ENCODE assay signal across 20 cellular contexts in genomic region chr17:81542431-81543338, GRCh38. TPM values are rescaled to one million over a fixed set of nuclear protein-coding genes. Genes with fewer than 3 reads are reported as not detected.
A peak's percentile ranks its signal among the peaks of the same experiment; 100 is the strongest.
DNase-seq lines count a peak whose midpoint lies in the region; ATAC-seq and TF ChIP-seq lines count a peak whose summit lies in the region.
"Had no signal": no experiment of that assay in that cellular context is flagged by ENCODE, and none has a peak within 500 bp of the region (broad histone marks: within the 10 kb centered on the region; RNA-seq: fewer than 3 reads in every experiment).

No MANE protein-coding gene starts in this region.

- no peaks in the 10 kb centered on the region for H3K79me2 ChIP-seq in neural progenitor cell (ENCODE audit: low read depth)

- H3K27me3 ChIP-seq in right cardiac atrium (ENCODE audit: control insufficient read depth, insufficient read depth) = no peaks in the 10 kb centered on the region
- peaks cover 0 to 1% of the 10 kb centered on the region in 2 donors for H3K27me3 ChIP-seq in right atrium auricular region
- no peaks in the 10 kb centered on the region for H3K27me3 ChIP-seq in WERI-Rb-1 (ENCODE audit: insufficient read depth, low read depth, severe bottlenecking)
- peaks cover 3% of the 10 kb centered on the region for H3K27me3 ChIP-seq in neural progenitor cell

- no peak overlapping the region for H3K4me3 Mint-ChIP-seq in neural progenitor cell
- H3K4me3 Mint-ChIP-seq: CD14-positive monocyte, GM23338 had no signal

- H4K20me1 ChIP-seq in neural progenitor cell (ENCODE audit: low read depth) = peaks cover 9% of the 10 kb centered on the region

- H3K9ac ChIP-seq in neural progenitor cell = no peak overlapping the region

- no peak overlapping the region for H3K4me2 ChIP-seq in neural progenitor cell
- H3K4me2 ChIP-seq: GM23338, PC-9 had no signal

- peaks cover 7% of the 10 kb centered on the region for H3K36me3 Mint-ChIP-seq in neural progenitor cell

- peaks cover 4% of the 10 kb centered on the region for H3K4me1 Mint-ChIP-seq in neural progenitor cell

- no peaks in the 10 kb centered on the region for H3K9me3 Mint-ChIP-seq in neural progenitor cell
- H3K9me3 Mint-ChIP-seq: GM23338 had no signal

- H3K4me3 ChIP-seq in right cardiac atrium (ENCODE audit: low read length) = no peak overlapping the region
- H3K4me3 ChIP-seq in right atrium auricular region = no peak overlapping the region
- no peak overlapping the region for H3K4me3 ChIP-seq in WERI-Rb-1 (ENCODE audit: low read depth, low read length)
- no peak overlapping the region for H3K4me3 ChIP-seq in neural progenitor cell
- H3K4me3 ChIP-seq: GM23338, PC-9, SK-N-MC had no signal

- peak overlapping the region; percentile 69 for H3K27ac Mint-ChIP-seq in neural progenitor cell
- H3K27ac Mint-ChIP-seq: GM23338 had no signal

- H3K27ac ChIP-seq in right cardiac atrium (ENCODE audit: low read length) = no peak overlapping the region
- no peak overlapping the region for H3K27ac ChIP-seq in right atrium auricular region
- H3K27ac ChIP-seq in WERI-Rb-1 = peak overlapping the region; percentile 34; the same call in 1 of the 2 replicates
- H3K27ac ChIP-seq in neural progenitor cell = no peak overlapping the region
- H3K27ac ChIP-seq: PC-9, SK-N-MC had no signal

- no peaks in the 10 kb centered on the region for H3F3A ChIP-seq in neural progenitor cell (ENCODE audit: low read depth)

- intact Hi-C loops in right cardiac atrium (cut with DNase I) = no loop called here

- H3K4me1 ChIP-seq in right cardiac atrium (ENCODE audit: control insufficient read depth, insufficient read depth, low read length) (no peaks in the 10 kb centered on the region), right atrium auricular region (peaks cover 0 to 2% of the 10 kb centered on the region in 2 donors), neural progenitor cell (no peaks in the 10 kb centered on the region)

- no peak overlapping the region for H2AFZ ChIP-seq in neural progenitor cell (replicated peaks)
- H2AFZ ChIP-seq: GM23338, PC-9 had no signal

- H3K27me3 Mint-ChIP-seq in neural progenitor cell (ENCODE audit: insufficient read depth, low read depth) = no peaks in the 10 kb centered on the region

- H3K36me3 ChIP-seq in right atrium auricular region = peaks cover 67% of the 10 kb centered on the region
- H3K36me3 ChIP-seq in WERI-Rb-1 = peaks cover 92% of the 10 kb centered on the region
- no peaks in the 10 kb centered on the region for H3K36me3 ChIP-seq in neural progenitor cell

- ATAC-seq in right cardiac atrium = no peak
- ATAC-seq: GM23338 had no signal

- no peak for TF ChIP-seq CTCF in right atrium auricular region (IDR thresholded peaks at IDR 0.05)
- TF ChIP-seq CTCF in WERI-Rb-1 (IDR thresholded peaks at IDR 0.05; ENCODE audit: low read depth, low read length) = no peak
- TF ChIP-seq CTCF in neural progenitor cell (IDR thresholded peaks at IDR 0.05) = no peak

- 89% methylated on average over 15 of the region's 15 CpGs for WGBS in right cardiac atrium

- H3K9me3 ChIP-seq in right cardiac atrium (ENCODE audit: control insufficient read depth, low read length) = no peaks in the 10 kb centered on the region
- H3K9me3 ChIP-seq in right atrium auricular region = no peaks in the 10 kb centered on the region
- H3K9me3 ChIP-seq in WERI-Rb-1 (ENCODE audit: severe bottlenecking) = no peaks in the 10 kb centered on the region
- no peaks in the 10 kb centered on the region for H3K9me3 ChIP-seq in neural progenitor cell (ENCODE audit: low read depth)

- DNase-seq in right cardiac atrium (peak in 2 of 3 donors; percentile 20 to 27), right atrium auricular region (ENCODE audit: low spot score) (no peak), WERI-Rb-1 (no peak), neural progenitor cell (ENCODE audit: low spot score) (no peak), H4 (ENCODE audit: low spot score) (no peak), NCI-H526 (lab: John Stamatoyannopoulos, UW) (no peak)
- no peak for DNase-seq in activated CD8-positive, alpha-beta memory T cell treated with anti-CD3 and anti-CD28 coated beads for 24 hours
- DNase-seq: COR-L47, DMS 273 treated with DMSO at 0.1 percent for 48 hours, DND-41, KG1, NCI-H1105 treated with DMSO at 0.1 percent for 48 hours, NCI-H2107, NCI-H510A, NCI-H774, PC-9, SHP77 had no signal

RNA-seq across cellular contexts. Expression of gene FAAP100, which starts 9.5 kb away (rescaled TPM):
- total RNA-seq in right cardiac atrium (10 to 100 TPM; 12.0 to 15.3 (median 13.5) TPM), right atrium auricular region (10 to 100 TPM; 12.8 to 13.7 TPM), neural progenitor cell (ENCODE audit: low replicate concordance) (9.7 and 36.5 TPM in 2 replicates)
- 13.0 TPM for polyA plus RNA-seq in right cardiac atrium
- 6.6 and 7.4 TPM in 2 replicates for total RNA-seq in H4 (2014; rRNA removed; shearing (Covaris generic))

RNA-seq across cellular contexts. Expression of gene FSCN2, which starts 14.5 kb away (rescaled TPM):
- total RNA-seq in right cardiac atrium = under 1 TPM; 0.45 to 0.63 (median 0.53) TPM
- 0.48 TPM for polyA plus RNA-seq in right cardiac atrium
- under 1 TPM; 0.63 to 0.74 TPM for total RNA-seq in right atrium auricular region
- 0.28 TPM in 1 of 2 replicates, not detected in the other for total RNA-seq in neural progenitor cell (ENCODE audit: low replicate concordance)
- 0.27 TPM in 1 of 2 replicates, not detected in the other for total RNA-seq in H4 (2014; rRNA removed; shearing (Covaris generic))
- polyA plus RNA-seq: CD14-positive monocyte had no signal

RNA-seq across cellular contexts. Expression of gene ACTG1, which starts 30.1 kb away (rescaled TPM):
- total RNA-seq in right cardiac atrium = 100 to 1,000 TPM; 347 to 772 (median 510) TPM
- 410 TPM for polyA plus RNA-seq in right cardiac atrium
- total RNA-seq in right atrium auricular region = 1,000 to 10,000 TPM; 1,076 to 1,610 TPM
- 1,228 and 2,405 TPM in 2 replicates for total RNA-seq in neural progenitor cell (ENCODE audit: low replicate concordance)
- 1,105 and 1,576 TPM in 2 replicates for total RNA-seq in H4 (2014; rRNA removed; shearing (Covaris generic))

Comparison
In these comparisons a context has a peak if more than half of its experiments do, and no peak if none do; other contexts are left out.
1. DNase-seq: peak in right cardiac atrium (2 of 3); none in right atrium auricular region (single experiment), WERI-Rb-1 (single experiment), neural progenitor cell (single experiment), H4 (single experiment), NCI-H526 (0 of 2) and activated CD8-positive, alpha-beta memory T cell treated with anti-CD3 and anti-CD28 coated beads for 24 hours (single experiment).